30 cellular contexts compared by ENCODE assay signal in genomic region chr17:15977894-15978293, GRCh38. TPM values are rescaled to one million over a fixed set of nuclear protein-coding genes. Genes with fewer than 3 reads are reported as not detected.
"Had no signal": no experiment of that assay in that cellular context is flagged by ENCODE, and none has a peak within 500 bp of the region (broad histone marks: within the 10 kb centered on the region; RNA-seq: fewer than 3 reads in every experiment).

No MANE protein-coding gene starts in this region.

- H3K27me3 ChIP-seq: colonic mucosa, esophagus muscularis mucosa, foreskin keratinocyte, gastroesophageal sphincter, heart right ventricle, left lung, neural progenitor cell, stomach, thyroid gland had no signal

- H3K9me3 Mint-ChIP-seq: dendritic cell treated with granulocyte-macrophage colony-stimulating factor and Interleukin-4, amounts not matched to agents 40 ng/mL and 50 ng/mL, for 4 days; naive B cell; natural killer cell treated with Interleukin-12 subunit alpha and Interleukin-12 subunit beta and Interleukin-15 and Interleukin-18, amount 100 ng/mL, for 72 hours; stimulated activated effector memory CD8-positive, alpha-beta T cell treated with anti-CD3 and anti-CD28 coated beads, Interleukin-12 subunit alpha, Interleukin-12 subunit beta, amount 100 ng/mL, for 72 hours had no signal

- DNase-seq: colonic mucosa; effector CD8-positive, alpha-beta T cell; endodermal cell; foreskin keratinocyte; heart right ventricle; hippocampal formation; left cardiac atrium; left lung; mesenchymal stem cell; mucosa of descending colon; naive B cell; stimulated activated CD4-positive, alpha-beta T cell treated with anti-CD3 and anti-CD28 coated beads, Interleukin-12 subunit alpha, Interleukin-12 subunit beta, amount 100 ng/mL, for 4 hours; stimulated activated CD4-positive, alpha-beta T cell treated with anti-CD3 and anti-CD28 coated beads, Interleukin-1b, Interleukin-23, amount 100 ng/mL, for 48 hours; stimulated activated CD4-positive, alpha-beta T cell treated with anti-CD3 and anti-CD28 coated beads, Interleukin-4, amount 100 ng/mL, for 24 hours; stimulated activated naive CD4-positive, alpha-beta T cell treated with Interleukin-2 at 50 U/mL for 16 hours; stomach; thyroid gland had no signal

- H3K9ac ChIP-seq: neural progenitor cell, parathyroid adenoma had no signal

- FAIRE-seq: endothelial cell of umbilical vein, islet of Langerhans had no signal

- H3K27ac ChIP-seq: colonic mucosa, esophagus muscularis mucosa, foreskin keratinocyte, gastroesophageal sphincter, heart right ventricle, left lung, neural progenitor cell, parathyroid adenoma, stomach, thyroid gland had no signal

- H3K79me2 ChIP-seq: parathyroid adenoma had no signal

- H3K4me2 ChIP-seq: neural progenitor cell, smooth muscle cell had no signal

- H3K4me1 Mint-ChIP-seq: endodermal cell, mesothelial cell of epicardium had no signal

- H3K36me3 ChIP-seq: colonic mucosa, neural progenitor cell had no signal

- H2AFZ ChIP-seq: neural progenitor cell, parathyroid adenoma had no signal

- H3K9me3 ChIP-seq: colonic mucosa, esophagus muscularis mucosa, gastroesophageal sphincter, heart right ventricle, left lung, mucosa of descending colon, stomach, thyroid gland had no signal

- H3K4me1 ChIP-seq: colonic mucosa, esophagus muscularis mucosa, gastroesophageal sphincter, neural progenitor cell, parathyroid adenoma, stomach, thyroid gland had no signal

- ATAC-seq: foreskin keratinocyte; gastroesophageal sphincter; heart right ventricle; left cardiac atrium; left lung; mucosa of descending colon; natural killer cell treated with Interleukin-12 subunit alpha and Interleukin-12 subunit beta and Interleukin-15 and Interleukin-18, amount 100 ng/mL, for 72 hours; sciatic nerve; stimulated activated effector memory CD8-positive, alpha-beta T cell treated with anti-CD3 and anti-CD28 coated beads, Interleukin-12 subunit alpha, Interleukin-12 subunit beta, amount 100 ng/mL, for 72 hours had no signal

- H3K4me3 Mint-ChIP-seq: dendritic cell treated with granulocyte-macrophage colony-stimulating factor and Interleukin-4, amounts not matched to agents 40 ng/mL and 50 ng/mL, for 4 days; endodermal cell; mesothelial cell of epicardium; natural killer cell treated with Interleukin-12 subunit alpha and Interleukin-12 subunit beta and Interleukin-15 and Interleukin-18, amount 100 ng/mL, for 72 hours; neural progenitor cell; stimulated activated effector memory CD8-positive, alpha-beta T cell treated with anti-CD3 and anti-CD28 coated beads, Interleukin-12 subunit alpha, Interleukin-12 subunit beta, amount 100 ng/mL, for 72 hours had no signal

- H3K27ac Mint-ChIP-seq: dendritic cell treated with granulocyte-macrophage colony-stimulating factor and Interleukin-4, amounts not matched to agents 40 ng/mL and 50 ng/mL, for 4 days; endodermal cell; mesothelial cell of epicardium; natural killer cell treated with Interleukin-12 subunit alpha and Interleukin-12 subunit beta and Interleukin-15 and Interleukin-18, amount 100 ng/mL, for 72 hours; neural progenitor cell; progenitor cell of endocrine pancreas; stimulated activated effector memory CD8-positive, alpha-beta T cell treated with anti-CD3 and anti-CD28 coated beads, Interleukin-12 subunit alpha, Interleukin-12 subunit beta, amount 100 ng/mL, for 72 hours had no signal

- H3K4me3 ChIP-seq: colonic mucosa, esophagus muscularis mucosa, gastroesophageal sphincter, heart right ventricle, left lung, mucosa of descending colon, neural progenitor cell, smooth muscle cell, stomach, thyroid gland had no signal

- H3K27me3 Mint-ChIP-seq: dendritic cell treated with granulocyte-macrophage colony-stimulating factor and Interleukin-4, amounts not matched to agents 40 ng/mL and 50 ng/mL, for 4 days; naive B cell; natural killer cell treated with Interleukin-12 subunit alpha and Interleukin-12 subunit beta and Interleukin-15 and Interleukin-18, amount 100 ng/mL, for 72 hours; progenitor cell of endocrine pancreas had no signal

RNA-seq across cellular contexts. Expression of gene ADORA2B, which starts 33.0 kb away (rescaled TPM):
- total RNA-seq: thyroid gland had no signal
